In genomic region chr14:58584383-58584782, GRCh38 we compare ENCODE assay signal across 31 cellular contexts.
"Had no signal": no experiment of that assay in that cellular context is flagged by ENCODE, and none has a peak within 500 bp of the region (broad histone marks: within the 10 kb centered on the region; RNA-seq: fewer than 3 reads in every experiment).

No MANE protein-coding gene starts in this region.

- H3K4me1 Mint-ChIP-seq: activated CD4-positive, alpha-beta memory T cell treated with anti-CD3 and anti-CD28 coated beads, Interleukin-2, amount 10 ng/mL, durations not matched to agents 7 days and 5 days; activated naive CD8-positive, alpha-beta T cell treated with anti-CD3 and anti-CD28 coated beads, Interleukin-2, amount 10 ng/mL, durations not matched to agents 7 days and 5 days; natural killer cell; neural progenitor cell had no signal

- H3K4me3 ChIP-seq: breast epithelium, heart left ventricle, lower lobe of right lung, neural progenitor cell, right atrium auricular region, suprapubic skin, tibial artery had no signal

- H3K27me3 ChIP-seq: breast epithelium, heart left ventricle, neural progenitor cell, right atrium auricular region, suprapubic skin, tibial artery had no signal

- H3K27me3 Mint-ChIP-seq: activated T-cell treated with anti-CD3 and anti-CD28 coated beads, Interleukin-2, amount 50 U/mL, for 24 hours had no signal

- H3K36me3 Mint-ChIP-seq: activated naive CD8-positive, alpha-beta T cell treated with anti-CD3 and anti-CD28 coated beads, Interleukin-2, amount 10 ng/mL, durations not matched to agents 7 days and 5 days; natural killer cell; neural progenitor cell had no signal

- H3K9me3 Mint-ChIP-seq: activated CD4-positive, alpha-beta T cell treated with anti-CD3 and anti-CD28 coated beads, Interleukin-2, amount 10 ng/mL, durations not matched to agents 7 days and 5 days; T-helper 2 cell treated with Interferon-gamma antibody and Interleukin-4, amounts not matched to agents 5 μg/mL and 100 μg/mL, for 36 hours had no signal

- H3K36me3 ChIP-seq: breast epithelium, heart left ventricle, lower lobe of right lung, neural progenitor cell, right atrium auricular region, suprapubic skin, tibial artery had no signal

- H2AFZ ChIP-seq: neural progenitor cell had no signal

- H3K27ac Mint-ChIP-seq: activated CD4-positive, alpha-beta memory T cell treated with anti-CD3 and anti-CD28 coated beads, Interleukin-2, amount 10 ng/mL, durations not matched to agents 7 days and 5 days; activated CD4-positive, alpha-beta T cell treated with anti-CD3 and anti-CD28 coated beads, Interleukin-2, amount 10 ng/mL, durations not matched to agents 7 days and 5 days; activated naive CD4-positive, alpha-beta T cell treated with anti-CD3 and anti-CD28 coated beads, Interleukin-2, amount 10 ng/mL, durations not matched to agents 7 days and 5 days; activated naive CD8-positive, alpha-beta T cell treated with anti-CD3 and anti-CD28 coated beads, Interleukin-2, amount 10 ng/mL, durations not matched to agents 7 days and 5 days; activated T-cell treated with anti-CD3 and anti-CD28 coated beads, Interleukin-2, amount 50 U/mL, for 24 hours; natural killer cell; neural progenitor cell; T-helper 2 cell treated with Interferon-gamma antibody and Interleukin-4, amounts not matched to agents 5 μg/mL and 100 μg/mL, for 36 hours had no signal

- DNase-seq: activated CD4-positive, alpha-beta memory T cell treated with anti-CD3 and anti-CD28 coated beads, Interleukin-2, amount 10 ng/mL, durations not matched to agents 7 days and 5 days; activated CD4-positive, alpha-beta T cell treated with anti-CD3 and anti-CD28 coated beads, Interleukin-2, amount 10 ng/mL, durations not matched to agents 7 days and 5 days; activated CD8-positive, alpha-beta memory T cell treated with anti-CD3 and anti-CD28 coated beads, Interleukin-2, amount 50 U/mL, for 48 hours; activated gamma-delta T cell; activated naive CD4-positive, alpha-beta T cell treated with anti-CD3 and anti-CD28 coated beads, Interleukin-2, amount 10 ng/mL, durations not matched to agents 7 days and 5 days; activated naive CD8-positive, alpha-beta T cell treated with anti-CD3 and anti-CD28 coated beads, Interleukin-2, amount 10 ng/mL, durations not matched to agents 7 days and 5 days; activated T-cell treated with anti-CD3 and anti-CD28 coated beads, Interleukin-2, amount 50 U/mL, for 24 hours; amygdala; central memory CD4-positive, alpha-beta T cell; dermis blood vessel endothelial cell; effector CD4-positive, alpha-beta T cell; foreskin keratinocyte; heart left ventricle; kidney glomerular epithelial cell; lower lobe of right lung; mesendoderm; natural killer cell; occipital lobe; stimulated activated CD4-positive, alpha-beta T cell treated with anti-CD3 and anti-CD28 coated beads, Interleukin-15, amount 100 ng/mL, for 24 hours; stimulated activated CD4-positive, alpha-beta T cell treated with anti-CD3 and anti-CD28 coated beads, Interleukin-2, amount 100 ng/mL, for 24 hours; stimulated activated naive CD4-positive, alpha-beta T cell; T-helper 1 cell; tibial artery had no signal

- H3K4me1 ChIP-seq: breast epithelium, foreskin keratinocyte, heart left ventricle, lower lobe of right lung, neural progenitor cell, right atrium auricular region, suprapubic skin had no signal

- H3K4me3 Mint-ChIP-seq: activated CD4-positive, alpha-beta memory T cell treated with anti-CD3 and anti-CD28 coated beads, Interleukin-2, amount 10 ng/mL, durations not matched to agents 7 days and 5 days; activated CD4-positive, alpha-beta T cell treated with anti-CD3 and anti-CD28 coated beads, Interleukin-2, amount 10 ng/mL, durations not matched to agents 7 days and 5 days; activated naive CD4-positive, alpha-beta T cell treated with anti-CD3 and anti-CD28 coated beads, Interleukin-2, amount 10 ng/mL, durations not matched to agents 7 days and 5 days; activated naive CD8-positive, alpha-beta T cell treated with anti-CD3 and anti-CD28 coated beads, Interleukin-2, amount 10 ng/mL, durations not matched to agents 7 days and 5 days; activated T-cell treated with anti-CD3 and anti-CD28 coated beads, Interleukin-2, amount 50 U/mL, for 24 hours; natural killer cell; neural progenitor cell; T-helper 2 cell treated with Interferon-gamma antibody and Interleukin-4, amounts not matched to agents 5 μg/mL and 100 μg/mL, for 36 hours had no signal

- H3K4me2 ChIP-seq: neural progenitor cell had no signal

- H3K9me3 ChIP-seq: breast epithelium, lower lobe of right lung, right atrium auricular region, suprapubic skin, tibial artery had no signal

- H3K27ac ChIP-seq: breast epithelium, epithelial cell of prostate, foreskin keratinocyte, heart left ventricle, lower lobe of right lung, neural progenitor cell, right atrium auricular region, suprapubic skin, tibial artery, VCaP had no signal

- ATAC-seq: foreskin keratinocyte, heart left ventricle, left lobe of liver, lower lobe of right lung, natural killer cell had no signal
